In genomic region chr11:100095809-100096208, GRCh38 we compare ENCODE assay signal across 24 cellular contexts.
DNase-seq lines count a peak whose midpoint lies in the region; ATAC-seq and TF ChIP-seq lines count a peak whose summit lies in the region.
"Had no signal": no experiment of that assay in that cellular context is flagged by ENCODE, and none has a peak within 500 bp of the region (broad histone marks: within the 10 kb centered on the region; RNA-seq: fewer than 3 reads in every experiment).

No MANE protein-coding gene starts in this region.

- H3K36me3 ChIP-seq in cardiac muscle cell (no peaks in the 10 kb centered on the region), right atrium auricular region (no peaks in the 10 kb centered on the region)
- H3K36me3 ChIP-seq: BE2C, BLaER1 had no signal

- ATAC-seq in GM18858 (IDR thresholded peaks at IDR 0.05; ENCODE audit: unreplicated experiment), result no peak
- ATAC-seq: A549, GM12878 had no signal

- DNase-seq in cardiac muscle cell (ENCODE audit: low read depth in 1 of 2, low spot score in 1 of 2) (no peak), right atrium auricular region (ENCODE audit: low spot score) (no peak), NCI-H524 treated with DMSO at 0.1 percent for 48 hours (lab: John Stamatoyannopoulos, UW) (peak; percentile 5), amniotic epithelial cell (ENCODE audit: low read depth) (peak; percentile 36), NCI-H1417 treated with DMSO at 0.1 percent for 48 hours (lab: John Stamatoyannopoulos, UW) (no peak)
- DNase-seq: ACHN; BE2C; C1 segment of cervical spinal cord; CD4-positive, alpha-beta memory T cell; CD4-positive, CD25-positive, alpha-beta regulatory T cell; CD8-positive, alpha-beta memory T cell; COR-L47; DMS 273 treated with DMSO at 0.1 percent for 48 hours; DMS153; DMS53; DMS79; DND-41; EL; GDM1 had no signal

- peaks cover 5% of the 10 kb centered on the region for H3K4me1 ChIP-seq in cardiac muscle cell (ENCODE audit: low read depth)
- no peaks in the 10 kb centered on the region for H3K4me1 ChIP-seq in right atrium auricular region
- H3K4me1 ChIP-seq: A549, BE2C, BLaER1 had no signal

- H3K4me3 ChIP-seq in cardiac muscle cell, result no peak overlapping the region
- H3K4me3 ChIP-seq in right atrium auricular region, result no peak overlapping the region
- H3K4me3 ChIP-seq: A549, BLaER1, GM12878 had no signal

- H3K27me3 ChIP-seq in cardiac muscle cell (no peaks in the 10 kb centered on the region), right atrium auricular region (no peaks in the 10 kb centered on the region)
- H3K27me3 ChIP-seq: BE2C, BLaER1 had no signal

- TF ChIP-seq CTCF in cardiac muscle cell (IDR thresholded peaks at IDR 0.05; ENCODE audit: low read depth, low read length) (no peak), right atrium auricular region (IDR thresholded peaks at IDR 0.05) (no peak)

- H3K9me3 ChIP-seq in cardiac muscle cell (ENCODE audit: low read depth) (no peaks in the 10 kb centered on the region), right atrium auricular region (no peaks in the 10 kb centered on the region)
- H3K9me3 ChIP-seq: A549, BE2C, BLaER1 had no signal

- peak overlapping the region; percentile 2 for H3K27ac ChIP-seq in cardiac muscle cell
- no peak overlapping the region for H3K27ac ChIP-seq in right atrium auricular region
- H3K27ac ChIP-seq: 22Rv1, A549, BLaER1 had no signal

Comparison
In these comparisons a context has a peak if more than half of its experiments do, and no peak if none do; other contexts are left out.
1. DNase-seq: peak in NCI-H524 treated with DMSO at 0.1 percent for 48 hours (single experiment) and amniotic epithelial cell (single experiment); none in cardiac muscle cell (0 of 2), right atrium auricular region (single experiment) and NCI-H1417 treated with DMSO at 0.1 percent for 48 hours (single experiment).